In the genomic region with DNA sequence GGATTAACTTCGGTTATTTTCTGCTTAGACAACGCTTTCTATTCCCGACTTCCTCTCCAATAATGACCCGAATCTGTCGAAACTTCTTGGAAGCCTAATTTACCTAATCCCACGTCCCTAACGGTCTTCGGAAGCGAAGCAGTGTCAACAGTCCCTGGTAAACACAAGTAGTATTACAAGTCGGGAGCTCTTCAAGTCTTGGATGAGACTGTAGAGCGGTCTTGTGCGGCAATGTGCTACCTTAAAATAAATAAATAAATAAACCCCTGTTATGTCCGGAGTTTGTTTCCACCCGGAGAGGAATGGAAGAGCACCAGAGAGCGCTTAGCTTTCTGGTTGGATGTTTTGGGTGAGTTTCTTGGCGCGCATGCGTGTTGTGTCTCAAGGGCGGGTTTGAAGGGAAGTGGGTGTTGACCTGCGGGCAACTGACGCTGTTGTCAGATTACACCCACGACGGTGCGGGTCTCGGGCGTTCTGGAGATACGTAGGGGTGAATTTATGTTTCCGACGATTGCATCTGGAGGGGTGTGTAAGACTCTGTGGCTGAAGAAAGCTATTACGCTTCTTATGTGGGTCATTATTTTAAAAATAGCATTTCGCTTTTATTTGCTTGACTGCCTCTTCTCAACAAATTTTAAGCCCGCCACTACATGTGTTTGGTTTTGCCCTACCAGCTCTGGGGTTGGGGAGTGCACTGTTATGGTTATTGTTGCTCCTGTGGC, we compare ENCODE assay signal across 8 cellular contexts. TPM values are rescaled to one million over a fixed set of nuclear protein-coding genes. Genes with fewer than 3 reads are reported as not detected.
DNase-seq lines count a peak whose midpoint lies in the region; ATAC-seq and TF ChIP-seq lines count a peak whose summit lies in the region.

KIAA0586 (plus strand) TSS at position 431 of the 722 bp plus-strand sequence. CDS start 546 bp downstream, outside the sequence.
A gene with protein sequence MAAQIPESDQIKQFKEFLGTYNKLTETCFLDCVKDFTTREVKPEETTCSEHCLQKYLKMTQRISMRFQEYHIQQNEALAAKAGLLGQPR (minus strand): TSS at position 243 of the 722 bp plus-strand sequence. CDS start 15,586 bp downstream, outside the sequence.

- H3K27me3 ChIP-seq in ACC112 (ENCODE audit: insufficient read depth, low read length), result no peaks in the 10 kb centered on the region
- no peaks in the 10 kb centered on the region for H3K27me3 ChIP-seq in breast epithelium
- no peaks in the 10 kb centered on the region for H3K27me3 ChIP-seq in iPS-20b (ENCODE audit: insufficient read depth, low read length)

- H3K4me3 ChIP-seq in ACC112 (ENCODE audit: low read depth, low read length) (peak within 1 kb of the TSS; percentile 92), breast epithelium (peak within 1 kb of the TSS; percentile 77 to 93 (median 87)), iPS-20b (ENCODE audit: low read length) (peak within 1 kb of the TSS; percentile 85), skin epidermis (peak within 1 kb of the TSS; percentile 65 to 96 (median 87))

- peak; percentile 85 for ATAC-seq in GM18870 (IDR thresholded peaks at IDR 0.05; ENCODE audit: unreplicated experiment)
- peak; percentile 90 for ATAC-seq in HG03135 (IDR thresholded peaks at IDR 0.05; ENCODE audit: unreplicated experiment)

- H3K36me3 ChIP-seq in ACC112 (ENCODE audit: insufficient read depth, low read length), result peaks cover 11% of the 10 kb centered on the region
- H3K36me3 ChIP-seq in breast epithelium, result no peaks in the 10 kb centered on the region
- peaks cover 32% of the 10 kb centered on the region for H3K36me3 ChIP-seq in iPS-20b (ENCODE audit: insufficient read depth, low read depth, low read length)

- H3K9me3 ChIP-seq in breast epithelium (no peaks in the 10 kb centered on the region), iPS-20b (ENCODE audit: insufficient read depth, low read depth, low read length) (no peaks in the 10 kb centered on the region)

- TF ChIP-seq CTCF in VCaP (conservative IDR thresholded peaks at IDR 0.05) (no peak), breast epithelium (IDR thresholded peaks at IDR 0.05) (no peak)

- intact Hi-C loops in breast epithelium (cut with DNase I; ENCODE audit: low total_unique reads), result no loop called here

- peaks cover 48% of the 10 kb centered on the region for H3K79me2 ChIP-seq in ACC112 (ENCODE audit: control insufficient read depth, insufficient read depth, low read length, unreplicated experiment)

- H3K9ac ChIP-seq in iPS-20b (ENCODE audit: low read depth, low read length), result peak within 1 kb of the TSS; percentile 84

- peak within 1 kb of the TSS; percentile 82 for H2AFZ ChIP-seq in ACC112 (ENCODE audit: low read length, unreplicated experiment)

- DNase-seq in NCI-H2196 treated with DMSO at 0.1 percent for 48 hours (lab: John Stamatoyannopoulos, UW; ENCODE audit: unreplicated experiment) (peak; percentile 92), breast epithelium (ENCODE audit: low spot score in 2 of 2) (peak; percentile 95)

- H3K27ac ChIP-seq in ACC112 (ENCODE audit: low read depth, low read length), result peak within 1 kb of the TSS; percentile 97
- H3K27ac ChIP-seq in VCaP, result peak within 1 kb of the TSS; percentile 94
- H3K27ac ChIP-seq in breast epithelium, result peak within 1 kb of the TSS; percentile 95
- peak within 1 kb of the TSS; percentile 63 for H3K27ac ChIP-seq in iPS-20b (ENCODE audit: low read length)
- H3K27ac ChIP-seq in skin epidermis, result peak within 1 kb of the TSS; percentile 76 to 99 (median 94)

- H3K4me1 ChIP-seq in ACC112 (ENCODE audit: control insufficient read depth, insufficient read depth, low read length, unreplicated experiment), result peaks cover 26% of the 10 kb centered on the region
- peaks cover 0 to 21% of the 10 kb centered on the region in 2 donors for H3K4me1 ChIP-seq in breast epithelium
- H3K4me1 ChIP-seq in iPS-20b (ENCODE audit: insufficient read depth, low read length), result peaks cover 11% of the 10 kb centered on the region; the same call in 1 of the 2 replicates

- peak; percentile 52 for TF ChIP-seq POLR2A in breast epithelium (IDR thresholded peaks at IDR 0.05)

RNA-seq across cellular contexts. Expression of gene KIAA0586, which starts in this region (rescaled TPM):
- 10 to 100 TPM; 22.3 to 29.6 (median 22.4) TPM for total RNA-seq in breast epithelium

RNA-seq across cellular contexts. Expression of the second gene that starts in this region (rescaled TPM):
- total RNA-seq in breast epithelium, result 10 to 100 TPM; 37.4 to 70.6 (median 58.4) TPM

Comparison
In these comparisons a context has a peak if more than half of its experiments do, and no peak if none do; other contexts are left out.
1. Peak in every context shown above with its lines: DNase-seq, ATAC-seq, H3K4me3 ChIP-seq and H3K27ac ChIP-seq.